10 cellular contexts compared by ENCODE assay signal in genomic region chr3:13142552-13143380, GRCh38.
"Had no signal": no experiment of that assay in that cellular context is flagged by ENCODE, and none has a peak within 500 bp of the region (broad histone marks: within the 10 kb centered on the region; RNA-seq: fewer than 3 reads in every experiment).

No MANE protein-coding gene starts in this region.

- H3K27ac ChIP-seq: ascending aorta, esophagus muscularis mucosa, gastroesophageal sphincter, neutrophil, SK-N-MC, stomach, testis had no signal

- H3K36me3 ChIP-seq: ascending aorta, esophagus muscularis mucosa, gastroesophageal sphincter, neutrophil, stomach had no signal

- H3K9me3 ChIP-seq: ascending aorta, neutrophil, testis had no signal

- H3K27me3 ChIP-seq: ascending aorta, testis had no signal

- ATAC-seq: gastroesophageal sphincter; natural killer cell treated with Interleukin-12 subunit alpha and Interleukin-12 subunit beta and Interleukin-15 and Interleukin-18, amount 100 ng/mL, for 72 hours had no signal

- H3K4me1 ChIP-seq: ascending aorta, esophagus muscularis mucosa, gastroesophageal sphincter, stomach, testis had no signal

- H3K4me3 ChIP-seq: ascending aorta, esophagus muscularis mucosa, gastroesophageal sphincter, SK-N-MC, stomach, testis had no signal

- DNase-seq: effector CD4-positive, alpha-beta T cell; left cardiac atrium; stomach had no signal
